8 cellular contexts compared by ENCODE assay signal in the genomic region with DNA sequence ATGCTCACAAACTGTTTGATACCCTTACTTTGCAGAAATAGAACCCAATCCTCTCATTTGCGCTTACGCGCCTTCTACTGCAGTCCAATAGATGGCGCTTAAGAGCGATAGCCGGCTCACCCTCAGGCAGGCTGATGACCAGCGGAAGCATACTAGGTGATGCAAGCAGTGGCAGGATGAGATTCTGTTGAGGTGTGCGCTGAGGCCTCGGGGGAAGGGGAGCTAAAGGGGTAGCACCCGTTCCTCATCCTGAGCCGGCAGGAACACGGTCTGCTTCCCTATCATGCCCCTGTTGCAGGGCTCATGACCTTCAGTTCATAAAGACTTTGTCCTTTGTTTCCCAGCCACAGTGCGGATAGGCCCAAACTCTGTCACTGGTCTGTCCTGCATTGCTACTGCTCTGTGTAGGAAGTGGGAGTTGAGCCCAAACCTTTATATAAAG.
DNase-seq lines count a peak whose midpoint lies in the region.

No MANE protein-coding gene starts in this region.

- H3K9me2 ChIP-seq in GM23248 (ENCODE audit: insufficient read depth): no peaks in the 10 kb centered on the region

- H3K36me3 ChIP-seq in GM23248 (ENCODE audit: low read depth) (no peaks in the 10 kb centered on the region), NT2/D1 (ENCODE audit: insufficient read depth, insufficient read length, low read length) (no peaks in the 10 kb centered on the region)

- H3K9me3 ChIP-seq in GM23248 (ENCODE audit: low read depth) (no peaks in the 10 kb centered on the region), NT2/D1 (ENCODE audit: insufficient read depth, low read length) (no peaks in the 10 kb centered on the region)

- H3K4me2 ChIP-seq in GM23248 (ENCODE audit: unreplicated experiment): no peak overlapping the region

- H4K20me1 ChIP-seq in GM23248 (ENCODE audit: insufficient read depth): no peaks in the 10 kb centered on the region

- H3F3A ChIP-seq in GM23248 (ENCODE audit: insufficient read depth): no peaks in the 10 kb centered on the region

- WGBS in GM23248 (ENCODE audit: low coverage in 1 of 2, low lambda C conversion rate in 2 of 2, missing lambda C conversion rate in 2 of 2), 2 experiments: 20 to 33% methylated on average over 13 of the region's 13 CpGs

- in situ Hi-C loops in GM23248 (cut with MboI): no loop called here

- H3K79me2 ChIP-seq in GM23248 (ENCODE audit: insufficient read depth): no peaks in the 10 kb centered on the region

- H3K4me3 ChIP-seq in GM23248 (no peak overlapping the region), NT2/D1 (ENCODE audit: insufficient read length, low read depth) (no peak overlapping the region)

- H3K27me3 ChIP-seq in GM23248 (replicated peaks; ENCODE audit: insufficient read depth): no peaks in the 10 kb centered on the region
- no peaks in the 10 kb centered on the region for H3K27me3 ChIP-seq in NT2/D1 (ENCODE audit: insufficient read depth, insufficient read length)

- H3K27ac ChIP-seq in GM23248: no peak overlapping the region

- H3K9ac ChIP-seq in GM23248 (no peak overlapping the region), NT2/D1 (ENCODE audit: insufficient read length, low read depth) (no peak overlapping the region)

- no peak overlapping the region for H2AFZ ChIP-seq in GM23248

- no peaks in the 10 kb centered on the region for H3K4me1 ChIP-seq in GM23248 (ENCODE audit: insufficient read depth)
- H3K4me1 ChIP-seq in NT2/D1 (ENCODE audit: insufficient read depth, insufficient read length): no peaks in the 10 kb centered on the region

- DNase-seq in DMS53 treated with DMSO at 0.1 percent for 48 hours (lab: John Stamatoyannopoulos, UW; ENCODE audit: unreplicated experiment) (peak; percentile 46), GM23248 (peak; percentile 7), NT2/D1 (ENCODE audit: low read depth, low spot score) (peak; percentile 22), iPS DF 19.7 (ENCODE audit: low read depth, low spot score) (peak; percentile 56), foreskin melanocyte (no peak), NCI-H2081 treated with DMSO at 0.1 percent for 48 hours (lab: John Stamatoyannopoulos, UW) (no peak), NCI-H82 treated with DMSO at 0.1 percent for 48 hours (lab: John Stamatoyannopoulos, UW; ENCODE audit: unreplicated experiment) (no peak), NCI-H187 treated with DMSO at 0.1 percent for 48 hours (lab: John Stamatoyannopoulos, UW) (no peak)

Comparison
In these comparisons a context has a peak if more than half of its experiments do, and no peak if none do; other contexts are left out.
1. DNase-seq: peak in DMS53 treated with DMSO at 0.1 percent for 48 hours (single experiment), GM23248 (single experiment), NT2/D1 (single experiment) and iPS DF 19.7 (single experiment); none in foreskin melanocyte (single experiment), NCI-H2081 treated with DMSO at 0.1 percent for 48 hours (single experiment), NCI-H82 treated with DMSO at 0.1 percent for 48 hours (single experiment) and NCI-H187 treated with DMSO at 0.1 percent for 48 hours (single experiment).